ENCODE assay signal across 11 cellular contexts in the genomic region with DNA sequence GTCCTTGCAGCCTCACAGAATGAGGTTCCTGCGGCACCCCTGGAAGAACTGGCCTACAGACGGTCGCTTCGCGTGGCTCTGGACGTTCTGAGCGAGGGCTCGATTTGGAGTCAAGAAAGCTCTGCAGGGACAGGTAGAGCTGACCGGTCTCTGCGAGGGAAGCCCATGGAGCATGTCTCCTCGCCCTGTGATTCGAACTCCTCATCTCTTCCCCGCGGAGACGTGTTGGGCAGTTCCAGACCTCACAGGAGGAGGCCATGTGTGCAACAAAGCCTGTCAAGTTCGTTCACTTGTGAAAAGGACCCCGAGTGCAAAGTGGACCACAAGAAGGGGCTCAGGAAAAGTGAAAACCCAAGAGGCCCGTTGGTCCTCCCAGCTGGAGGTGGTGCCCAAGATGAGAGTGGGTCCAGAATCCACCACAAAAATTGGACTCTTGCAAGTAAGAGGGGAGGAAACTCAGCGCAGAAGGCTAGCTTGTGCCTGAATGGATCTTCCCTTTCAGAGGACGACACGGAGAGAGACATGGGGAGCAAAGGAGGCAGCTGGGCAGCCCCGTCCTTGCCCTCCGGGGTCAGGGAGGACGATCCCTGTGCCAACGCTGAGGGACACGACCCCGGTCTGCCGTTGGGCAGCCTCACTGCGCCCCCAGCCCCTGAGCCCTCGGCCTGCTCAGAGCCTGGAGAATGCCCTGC. TPM values are rescaled to one million over a fixed set of nuclear protein-coding genes. Genes with fewer than 3 reads are reported as not detected.
DNase-seq lines count a peak whose midpoint lies in the region; ATAC-seq and TF ChIP-seq lines count a peak whose summit lies in the region.
"Had no signal": no experiment of that assay in that cellular context is flagged by ENCODE, and none has a peak within 500 bp of the region (broad histone marks: within the 10 kb centered on the region; RNA-seq: fewer than 3 reads in every experiment).

No MANE protein-coding gene starts in this region.

- H3K36me3 ChIP-seq in brain microvascular endothelial cell (replicated peaks) = peaks cover 31% of the 10 kb centered on the region
- H3K36me3 ChIP-seq in lower lobe of right lung = peaks cover 74% of the 10 kb centered on the region
- peaks cover 2 to 61% (median 53%) of the 10 kb centered on the region in 5 donors for H3K36me3 ChIP-seq in subcutaneous abdominal adipose tissue (ENCODE audit: control insufficient read depth in 5 of 5, insufficient read depth in 5 of 5, low read length in 5 of 5)
- H3K36me3 ChIP-seq in H7 (replicated peaks; ENCODE audit: control insufficient read depth, insufficient read depth, low read length) = peaks cover 19% of the 10 kb centered on the region

- H3K4me1 ChIP-seq in lower lobe of right lung (peaks cover 46% of the 10 kb centered on the region), subcutaneous abdominal adipose tissue (ENCODE audit: control insufficient read depth in 5 of 5, insufficient read depth in 5 of 5, low read length in 5 of 5) (peaks cover 11 to 46% (median 42%) of the 10 kb centered on the region in 5 donors)
- H3K4me1 ChIP-seq: Caco-2 had no signal

- DNase-seq in HFF-Myc (ENCODE audit: extremely low read depth, low read depth) (no peak), brain microvascular endothelial cell (no peak), lower lobe of right lung (no peak), H7 (no peak), head of caudate nucleus (no peak), amniotic stem cell (lab: John Stamatoyannopoulos, UW) (no peak), 8988T (no peak)
- DNase-seq: activated naive CD8-positive, alpha-beta T cell treated with anti-CD3 and anti-CD28 coated beads, Interleukin-2, amount 50 U/mL, for 24 hours; Caco-2 had no signal

- H3K4me3 ChIP-seq in HFF-Myc (replicated peaks; ENCODE audit: low read depth, low read length) (peak overlapping the region; percentile 42), brain microvascular endothelial cell (ENCODE audit: low read depth, low read length) (peak overlapping the region; percentile 47), lower lobe of right lung (peak overlapping the region; percentile 40), subcutaneous abdominal adipose tissue (ENCODE audit: low read depth in 1 of 5, low read length in 5 of 5) (peak overlapping the region in 3 of 5 donors; percentile 12 to 44 (median 27)), H7 (ENCODE audit: insufficient read depth, low read depth, low read length) (no peak overlapping the region)

- H3K9me3 ChIP-seq in lower lobe of right lung (no peaks in the 10 kb centered on the region), subcutaneous abdominal adipose tissue (ENCODE audit: control insufficient read depth in 5 of 5, low read length in 5 of 5) (no peaks in the 10 kb centered on the region)
- H3K9me3 ChIP-seq: Caco-2 had no signal

- in situ Hi-C loops in brain microvascular endothelial cell (cut with HindIII; ENCODE audit: low pct_ligation_motif_present, low sequenced_read_pairs) = no loop called here

- H3K27me3 ChIP-seq in brain microvascular endothelial cell (replicated peaks) = no peaks in the 10 kb centered on the region
- no peaks in the 10 kb centered on the region for H3K27me3 ChIP-seq in lower lobe of right lung (ENCODE audit: low read depth)
- no peaks in the 10 kb centered on the region for H3K27me3 ChIP-seq in subcutaneous abdominal adipose tissue (ENCODE audit: control insufficient read depth in 5 of 5, insufficient read depth in 4 of 5, low read length in 5 of 5)
- no peaks in the 10 kb centered on the region for H3K27me3 ChIP-seq in H7 (ENCODE audit: control insufficient read depth, insufficient read depth, low read length)

- H3K9ac ChIP-seq in subcutaneous abdominal adipose tissue (ENCODE audit: low read length in 5 of 5) = no peak overlapping the region

- ATAC-seq in lower lobe of right lung = no peak
- ATAC-seq: activated naive CD8-positive, alpha-beta T cell treated with anti-CD3 and anti-CD28 coated beads, Interleukin-2, amount 50 U/mL, for 24 hours; left colon had no signal

- H3K27ac ChIP-seq in brain microvascular endothelial cell = peak overlapping the region; percentile 85
- H3K27ac ChIP-seq in lower lobe of right lung = peak overlapping the region; percentile 49
- H3K27ac ChIP-seq in subcutaneous abdominal adipose tissue (ENCODE audit: low read depth, low read length) = peak overlapping the region; percentile 63

- TF ChIP-seq CTCF in HFF-Myc (IDR thresholded peaks at IDR 0.05; ENCODE audit: low read depth, low read length, missing control alignments) (no peak), brain microvascular endothelial cell (IDR thresholded peaks at IDR 0.05; ENCODE audit: low read depth, low read length, missing control alignments) (no peak), lower lobe of right lung (IDR thresholded peaks at IDR 0.05) (no peak)

- intact Hi-C loops in lower lobe of right lung (cut with DNase I) = no loop called here
- intact Hi-C loops in head of caudate nucleus (cut with DNase I) = loop anchor here (5.0 kb wide), 1 partner anchor 83 kb away; a partner anchor contains a TSS

RNA-seq across cellular contexts. Expression of a gene that starts 23.4 kb away (rescaled TPM):
- 76.7 TPM for total RNA-seq in lower lobe of right lung
- 125 and 140 TPM in 2 replicates for total RNA-seq in H7 (2014; rRNA removed; shearing (Covaris generic))

RNA-seq across cellular contexts. Expression of a gene that starts 41.1 kb away (rescaled TPM):
- total RNA-seq in lower lobe of right lung = 7.8 TPM
- 12.3 and 31.6 TPM in 2 replicates for total RNA-seq in H7 (2014; rRNA removed; shearing (Covaris generic))

RNA-seq across cellular contexts. Expression of a gene that starts 47.1 kb away (rescaled TPM):
- 89.4 TPM for total RNA-seq in lower lobe of right lung
- 196 and 198 TPM in 2 replicates for total RNA-seq in H7 (2014; rRNA removed; shearing (Covaris generic))
